ENCODE assay signal across 8 cellular contexts in genomic region chr15:100879461-100880138, GRCh38. TPM values are rescaled to one million over a fixed set of nuclear protein-coding genes. Genes with fewer than 3 reads are reported as not detected.
A peak's percentile ranks its signal among the peaks of the same experiment; 100 is the strongest.
DNase-seq lines count a peak whose midpoint lies in the region; ATAC-seq and TF ChIP-seq lines count a peak whose summit lies in the region.

ALDH1A3 (plus strand) TSS chr15:100879831; CDS start chr15:100879908, 77 bp downstream.

- 0 to 2% (median 1%) methylated on average over 19 to 94 of the region's 94 CpGs for WGBS in spleen, 5 donors

- intact Hi-C loops in spleen (cut with DNase I; ENCODE audit: low total_unique reads), result no loop called here

- no peaks in the 10 kb centered on the region for H3K36me3 ChIP-seq in HUES6 (ENCODE audit: control insufficient read depth, insufficient read depth, low read length)
- H3K36me3 ChIP-seq in iPS-18a (ENCODE audit: control insufficient read depth, low read depth, low read length), result no peaks in the 10 kb centered on the region
- no peaks in the 10 kb centered on the region for H3K36me3 ChIP-seq in spleen

- H3K27me3 ChIP-seq in HUES6 (ENCODE audit: control insufficient read depth, insufficient read depth, low read length) (peaks cover 87% of the 10 kb centered on the region), iPS-18a (ENCODE audit: control insufficient read depth, insufficient read depth, low read length) (peaks cover 82% of the 10 kb centered on the region), spleen (replicated peaks in 1 of 7) (peaks cover 0 to 87% (median 44%) of the 10 kb centered on the region in 7 donors)

- H3K9ac ChIP-seq in HUES6 (ENCODE audit: low read length), result peak within 1 kb of the TSS; percentile 61
- H3K9ac ChIP-seq in iPS-18a (ENCODE audit: low read length), result peak within 1 kb of the TSS; percentile 6

- no peak for TF ChIP-seq POLR2A in spleen (IDR thresholded peaks at IDR 0.05)

- H3K4me1 ChIP-seq in HUES6 (ENCODE audit: control insufficient read depth, insufficient read depth, low read length) (peaks cover 9% of the 10 kb centered on the region), iPS-18a (ENCODE audit: control insufficient read depth, low read depth, low read length) (peaks cover 8% of the 10 kb centered on the region), spleen (peaks cover 6 to 29% (median 18%) of the 10 kb centered on the region in 6 donors)

- H3K9me3 ChIP-seq in HUES6 (ENCODE audit: control insufficient read depth, insufficient read depth, low read depth, low read length), result no peaks in the 10 kb centered on the region
- H3K9me3 ChIP-seq in iPS-18a (ENCODE audit: control insufficient read depth, low read depth, low read length), result no peaks in the 10 kb centered on the region
- no peaks in the 10 kb centered on the region for H3K9me3 ChIP-seq in spleen

- H3K27ac ChIP-seq in HUES6 (ENCODE audit: low read depth, low read length) (no peak within 1 kb of the TSS), iPS-18a (ENCODE audit: low read length) (no peak within 1 kb of the TSS), spleen (no peak within 1 kb of the TSS)

- TF ChIP-seq CTCF in spleen (IDR thresholded peaks at IDR 0.05 in 8 of 11, conservative IDR thresholded peaks at IDR 0.05 in 3 of 11), result no peak

- peak in 2 of 3 experiments; percentile 34 to 59 for DNase-seq in NCI-H1417 (lab: John Stamatoyannopoulos, UW)
- DNase-seq in NCI-H1417 treated with DMSO at 0.1 percent for 48 hours (lab: John Stamatoyannopoulos, UW), result no peak
- DNase-seq in amniotic epithelial cell (ENCODE audit: low read depth), result peak; percentile 21
- DNase-seq in spleen, result no peak
- no peak for DNase-seq in NCI-H2107 (lab: John Stamatoyannopoulos, UW)

- ATAC-seq in GM21367 (IDR thresholded peaks at IDR 0.05; ENCODE audit: unreplicated experiment), result no peak

- H3K4me3 ChIP-seq in HUES6 (ENCODE audit: low read depth, low read length) (peak within 1 kb of the TSS; percentile 73), iPS-18a (ENCODE audit: low read length) (peak within 1 kb of the TSS; percentile 61), spleen (peak within 1 kb of the TSS; percentile 18 to 74 (median 48))

RNA-seq across cellular contexts. Expression of gene ALDH1A3, which starts in this region (rescaled TPM):
- 10 to 100 TPM in 2 of 7 donors, 1 to 10 TPM in 4, under 1 TPM in 1; 0.94 to 22.3 (median 6.4) TPM for total RNA-seq in spleen
- polyA plus RNA-seq in spleen, result 1 to 10 TPM; 1.1 to 4.0 (median 1.4) TPM

Comparison
In these comparisons a context has a peak if more than half of its experiments do, and no peak if none do; other contexts are left out.
1. DNase-seq: peak in NCI-H1417 (2 of 3) and amniotic epithelial cell (single experiment); none in NCI-H1417 treated with DMSO at 0.1 percent for 48 hours (single experiment), spleen (single experiment) and NCI-H2107 (single experiment).
2. Peak in every context shown above with its lines, with median percentiles within 50 percentile points of each other: H3K4me3 ChIP-seq.